In the genomic region with DNA sequence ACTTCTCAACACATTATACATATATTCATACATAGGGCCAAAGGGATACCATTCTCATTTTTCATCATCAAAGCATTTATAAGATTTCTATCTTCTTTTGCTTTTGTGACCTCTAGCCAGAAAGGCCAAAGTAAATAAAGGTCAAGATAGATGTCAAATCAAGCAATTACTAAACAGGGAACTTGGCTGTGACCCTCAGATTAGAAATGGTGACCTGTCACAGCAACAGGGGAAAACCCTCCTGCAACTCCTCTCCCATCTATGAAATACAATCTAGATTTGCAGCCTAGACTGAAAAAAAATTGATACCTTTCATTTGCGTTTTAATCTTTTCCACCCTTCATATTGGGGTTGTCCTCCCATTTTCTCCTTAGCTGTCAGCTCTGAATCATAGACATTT, we compare ENCODE assay signal across 27 cellular contexts.
"Had no signal": no experiment of that assay in that cellular context is flagged by ENCODE, and none has a peak within 500 bp of the region (broad histone marks: within the 10 kb centered on the region; RNA-seq: fewer than 3 reads in every experiment).

No MANE protein-coding gene starts in this region.

- DNase-seq: stimulated activated CD4-positive, alpha-beta T cell treated with anti-CD3 and anti-CD28 coated beads, Interleukin-2, amount 100 ng/mL, for 48 hours; stimulated activated CD4-positive, alpha-beta T cell treated with anti-CD3 and anti-CD28 coated beads, Interleukin-4, amount 100 ng/mL, for 1 hour; stimulated activated CD4-positive, alpha-beta T cell treated with anti-CD3 and anti-CD28 coated beads, Interleukin-4, amount 100 ng/mL, for 24 hours; stimulated activated CD4-positive, alpha-beta T cell treated with anti-CD3 and anti-CD28 coated beads, Interleukin-4, amount 100 ng/mL, for 4 hours; stimulated activated CD8-positive, alpha-beta memory T cell treated with anti-CD3 and anti-CD28 coated beads, Interleukin-4, amount 100 ng/mL, for 48 hours; stimulated activated naive CD4-positive, alpha-beta T cell; stimulated activated naive CD4-positive, alpha-beta T cell treated with Interleukin-2 at 50 U/mL for 16 hours; stimulated activated naive CD8-positive, alpha-beta T cell treated with anti-CD3 and anti-CD28 coated beads, Interleukin-15, amount 100 ng/mL, for 72 hours; stimulated activated naive CD8-positive, alpha-beta T cell treated with anti-CD3 and anti-CD28 coated beads, Interleukin-15, Interleukin-2, amounts not matched to agents 100 U/mL and 50 U/mL, for 24 hours; stomach; substantia nigra; testis; thyroid gland; tibial artery; transverse colon; trophoblast cell; upper lobe of left lung; upper lobe of right lung; uterus had no signal

- H3K36me3 Mint-ChIP-seq: stimulated activated effector memory CD8-positive, alpha-beta T cell treated with anti-CD3 and anti-CD28 coated beads, Interleukin-12 subunit alpha, Interleukin-12 subunit beta, amount 100 ng/mL, for 72 hours; stimulated activated memory B cell treated with anti-CD40 and anti-IgM and Interleukin-4, amounts not matched to agents 10 μg/mL and 1 μg/mL and 100 μg/mL, for 72 hours; type B pancreatic cell had no signal

- H3K27me3 ChIP-seq: stomach, suprapubic skin, testis, thyroid gland, tibial artery, tibial nerve, transverse colon, upper lobe of left lung, upper lobe of right lung, uterus, vagina had no signal

- H3K9me3 Mint-ChIP-seq: type B pancreatic cell had no signal

- H3K4me3 Mint-ChIP-seq: stimulated activated effector memory CD8-positive, alpha-beta T cell treated with anti-CD3 and anti-CD28 coated beads, Interleukin-12 subunit alpha, Interleukin-12 subunit beta, amount 100 ng/mL, for 72 hours; stimulated activated memory B cell treated with anti-CD40 and anti-IgM and Interleukin-4, amounts not matched to agents 10 μg/mL and 1 μg/mL and 100 μg/mL, for 72 hours; stimulated activated naive CD8-positive, alpha-beta T cell treated with anti-CD3 and anti-CD28 coated beads, Interleukin-15, amount 100 ng/mL, for 72 hours; stimulated activated naive CD8-positive, alpha-beta T cell treated with anti-CD3 and anti-CD28 coated beads, Interleukin-15, Interleukin-2, amounts not matched to agents 100 ng/mL and 50 ng/mL, for 24 hours; type B pancreatic cell had no signal

- H3K27me3 Mint-ChIP-seq: stimulated activated naive CD8-positive, alpha-beta T cell treated with anti-CD3 and anti-CD28 coated beads, Interleukin-15, amount 100 ng/mL, for 72 hours; stimulated activated naive CD8-positive, alpha-beta T cell treated with anti-CD3 and anti-CD28 coated beads, Interleukin-15, Interleukin-2, amounts not matched to agents 100 ng/mL and 50 ng/mL, for 24 hours had no signal

- ATAC-seq: stimulated activated effector memory CD8-positive, alpha-beta T cell treated with anti-CD3 and anti-CD28 coated beads, Interleukin-12 subunit alpha, Interleukin-12 subunit beta, amount 100 ng/mL, for 72 hours; stimulated activated memory B cell treated with anti-CD40 and anti-IgM and Interleukin-4, amounts not matched to agents 10 μg/mL and 1 μg/mL and 100 μg/mL, for 72 hours; stimulated activated naive CD8-positive, alpha-beta T cell treated with anti-CD3 and anti-CD28 coated beads, Interleukin-15, amount 100 ng/mL, for 72 hours; stimulated activated naive CD8-positive, alpha-beta T cell treated with anti-CD3 and anti-CD28 coated beads, Interleukin-15, Interleukin-2, amounts not matched to agents 100 U/mL and 50 U/mL, for 24 hours; upper lobe of right lung had no signal

- H3K27ac ChIP-seq: stomach, suprapubic skin, testis, thoracic aorta, thyroid gland, tibial artery, tibial nerve, transverse colon, upper lobe of left lung, upper lobe of right lung, uterus, vagina had no signal

- H3K4me3 ChIP-seq: stomach, suprapubic skin, testis, thoracic aorta, thyroid gland, tibial artery, tibial nerve, transverse colon, upper lobe of left lung, upper lobe of right lung, uterus, vagina had no signal

- H3K27ac Mint-ChIP-seq: stimulated activated effector memory CD8-positive, alpha-beta T cell treated with anti-CD3 and anti-CD28 coated beads, Interleukin-12 subunit alpha, Interleukin-12 subunit beta, amount 100 ng/mL, for 72 hours; stimulated activated memory B cell treated with anti-CD40 and anti-IgM and Interleukin-4, amounts not matched to agents 10 μg/mL and 1 μg/mL and 100 μg/mL, for 72 hours; stimulated activated naive CD8-positive, alpha-beta T cell treated with anti-CD3 and anti-CD28 coated beads, Interleukin-15, amount 100 ng/mL, for 72 hours; stimulated activated naive CD8-positive, alpha-beta T cell treated with anti-CD3 and anti-CD28 coated beads, Interleukin-15, Interleukin-2, amounts not matched to agents 100 ng/mL and 50 ng/mL, for 24 hours; type B pancreatic cell had no signal

- H3K4me1 ChIP-seq: stomach, suprapubic skin, testis, thyroid gland, tibial artery, tibial nerve, transverse colon, upper lobe of left lung, upper lobe of right lung, uterus, vagina had no signal

- H3K36me3 ChIP-seq: stomach, suprapubic skin, thoracic aorta, thyroid gland, tibial artery, tibial nerve, transverse colon, upper lobe of left lung, upper lobe of right lung, uterus, vagina had no signal

- H3K4me1 Mint-ChIP-seq: stimulated activated effector memory CD8-positive, alpha-beta T cell treated with anti-CD3 and anti-CD28 coated beads, Interleukin-12 subunit alpha, Interleukin-12 subunit beta, amount 100 ng/mL, for 72 hours; stimulated activated memory B cell treated with anti-CD40 and anti-IgM and Interleukin-4, amounts not matched to agents 10 μg/mL and 1 μg/mL and 100 μg/mL, for 72 hours; stimulated activated naive CD8-positive, alpha-beta T cell treated with anti-CD3 and anti-CD28 coated beads, Interleukin-15, amount 100 ng/mL, for 72 hours had no signal

- H3K9me3 ChIP-seq: stomach, suprapubic skin, testis, thoracic aorta, thyroid gland, tibial artery, tibial nerve, transverse colon, upper lobe of left lung, upper lobe of right lung, uterus, vagina had no signal
